In the genomic region with DNA sequence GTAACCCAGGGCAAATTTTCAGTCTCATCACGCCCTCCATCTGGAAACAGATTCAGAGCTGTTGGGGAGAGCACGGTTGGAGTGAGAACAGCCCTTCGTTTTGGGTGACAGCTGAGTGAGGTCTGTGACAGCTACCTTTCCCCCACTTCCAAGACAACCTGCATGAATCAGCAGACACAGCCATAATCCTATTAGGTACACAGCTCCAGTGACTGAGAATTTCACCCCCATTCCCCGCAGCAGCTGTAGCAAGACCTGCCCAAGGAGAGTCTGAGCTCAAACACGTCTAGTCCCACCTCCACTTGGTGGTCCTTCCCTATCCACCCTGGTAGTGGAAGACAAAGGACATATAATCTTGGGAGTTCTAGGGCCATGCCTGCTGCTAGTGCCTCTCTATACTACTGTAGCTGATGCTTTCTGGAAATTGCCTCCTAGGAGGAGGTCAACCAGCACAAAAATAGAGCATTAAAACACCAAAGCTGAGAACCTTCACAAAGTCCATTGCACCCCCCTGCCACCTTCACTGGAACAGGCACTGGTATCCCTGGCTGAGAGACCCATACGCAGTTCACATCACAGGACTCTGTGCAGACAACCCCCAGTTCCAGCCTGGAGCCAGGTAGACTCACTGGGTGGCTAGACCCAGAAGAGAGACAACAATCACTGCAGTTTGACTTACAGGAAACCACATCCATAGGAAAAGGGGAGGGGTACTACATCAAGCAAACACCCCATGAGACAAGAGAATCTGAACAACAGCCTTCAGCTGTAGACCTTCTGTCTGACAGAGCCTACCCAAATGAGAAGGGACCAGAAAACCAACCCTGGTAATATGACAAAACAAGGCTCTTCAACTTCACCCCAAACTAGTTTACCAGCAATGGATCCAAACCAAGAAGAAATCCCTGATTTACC, we compare ENCODE assay signal across 19 cellular contexts.
DNase-seq lines count a peak whose midpoint lies in the region; ATAC-seq and TF ChIP-seq lines count a peak whose summit lies in the region.
"Had no signal": no experiment of that assay in that cellular context is flagged by ENCODE, and none has a peak within 500 bp of the region (broad histone marks: within the 10 kb centered on the region; RNA-seq: fewer than 3 reads in every experiment).

No MANE protein-coding gene starts in this region.

- H3K36me3 Mint-ChIP-seq in GM23338 (ENCODE audit: low read depth): no peaks in the 10 kb centered on the region
- peaks cover 0 to 3% (median 3%) of the 10 kb centered on the region in 3 donors for H3K36me3 Mint-ChIP-seq in naive thymus-derived CD8-positive, alpha-beta T cell
- H3K36me3 Mint-ChIP-seq: CD14-positive monocyte had no signal

- no peak overlapping the region for H3K27ac Mint-ChIP-seq in GM23338
- H3K27ac Mint-ChIP-seq in naive thymus-derived CD8-positive, alpha-beta T cell: peak overlapping the region in 8 of 10 donors; percentile 4 to 92 (median 58)
- H3K27ac Mint-ChIP-seq: CD14-positive monocyte had no signal

- no peaks in the 10 kb centered on the region; the same call in 2 of the 3 replicates for H3K9me3 Mint-ChIP-seq in GM23338
- H3K9me3 Mint-ChIP-seq in naive thymus-derived CD8-positive, alpha-beta T cell: peaks cover 0 to 6% (median 0%) of the 10 kb centered on the region in 9 donors

- no peaks in the 10 kb centered on the region for H4K20me1 ChIP-seq in GM23338 (replicated peaks; ENCODE audit: insufficient read depth)

- H2AFZ ChIP-seq in GM23338: peak overlapping the region; percentile 61; the same call in 1 of the 2 replicates

- H3K4me1 Mint-ChIP-seq in GM23338: peaks cover 3% of the 10 kb centered on the region; the same call in 2 of the 3 replicates
- H3K4me1 Mint-ChIP-seq in naive thymus-derived CD8-positive, alpha-beta T cell: peaks cover 17 to 25% (median 22%) of the 10 kb centered on the region in 4 donors
- H3K4me1 Mint-ChIP-seq: CD14-positive monocyte had no signal

- H3K4me3 Mint-ChIP-seq in GM23338: no peak overlapping the region
- H3K4me3 Mint-ChIP-seq in naive thymus-derived CD8-positive, alpha-beta T cell: peak overlapping the region in 8 of 10 donors; percentile 3 to 81 (median 44)
- H3K4me3 Mint-ChIP-seq: CD14-positive monocyte had no signal

- H3K36me3 ChIP-seq in GM23338 (ENCODE audit: insufficient read depth) (no peaks in the 10 kb centered on the region), WERI-Rb-1 (no peaks in the 10 kb centered on the region)

- POLR2A ChIA-PET in naive thymus-derived CD8-positive, alpha-beta T cell (lab: Charles Lee): no interaction called here

- no peaks in the 10 kb centered on the region for H3K4me1 ChIP-seq in GM23338 (ENCODE audit: insufficient read depth)

- peak; percentile 30 to 75 for DNase-seq in NCI-H524 (lab: John Stamatoyannopoulos, UW)
- no peak for DNase-seq in NCI-H524 treated with DMSO at 0.1 percent for 48 hours (lab: John Stamatoyannopoulos, UW)
- no peak for DNase-seq in GM23338 (ENCODE audit: low spot score)
- peak; percentile 82 for DNase-seq in WERI-Rb-1
- DNase-seq in naive thymus-derived CD8-positive, alpha-beta T cell: peak in 4 of 10 donors; percentile 14 to 36 (median 20)
- DNase-seq in AG20443 (ENCODE audit: low spot score): no peak
- DNase-seq in NCI-H1105 (lab: John Stamatoyannopoulos, UW): no peak
- DNase-seq: DMS53, KG1, MV-4-11, NCI-H1417, NCI-H187 treated with DMSO at 0.1 percent for 48 hours, OCI-M1, SHP77, SK-N-SH had no signal

- H3K27me3 ChIP-seq in GM23338 (ENCODE audit: insufficient read depth): no peaks in the 10 kb centered on the region
- H3K27me3 ChIP-seq in WERI-Rb-1 (ENCODE audit: insufficient read depth, low read depth, severe bottlenecking): no peaks in the 10 kb centered on the region

- TF ChIP-seq CTCF in GM23338 (conservative IDR thresholded peaks at IDR 0.05; ENCODE audit: low read depth in 2 of 2) (no peak), WERI-Rb-1 (IDR thresholded peaks at IDR 0.05; ENCODE audit: low read depth, low read length) (no peak)

- ATAC-seq in GM23338 (no peak), GM21723 (IDR thresholded peaks at IDR 0.05; ENCODE audit: unreplicated experiment) (no peak)
- ATAC-seq in naive thymus-derived CD8-positive, alpha-beta T cell: peak; percentile 42 to 62
- ATAC-seq: HepG2 had no signal

- H3K4me3 ChIP-seq in GM23338 (no peak overlapping the region), WERI-Rb-1 (ENCODE audit: low read depth, low read length) (no peak overlapping the region)

- no peaks in the 10 kb centered on the region for H3K9me2 ChIP-seq in GM23338 (ENCODE audit: insufficient read depth)

- no peaks in the 10 kb centered on the region for H3F3A ChIP-seq in GM23338 (replicated peaks; ENCODE audit: low read depth)

- H3K79me2 ChIP-seq in GM23338 (replicated peaks; ENCODE audit: insufficient read depth): no peaks in the 10 kb centered on the region

- no peak overlapping the region for H3K4me2 ChIP-seq in GM23338
- H3K4me2 ChIP-seq: SK-N-SH had no signal

- no peak overlapping the region for H3K27ac ChIP-seq in GM23338 (ENCODE audit: low read depth)
- peak overlapping the region; percentile 64 for H3K27ac ChIP-seq in WERI-Rb-1
- H3K27ac ChIP-seq: 22Rv1 had no signal

- H3K27me3 Mint-ChIP-seq in GM23338 (ENCODE audit: insufficient read depth, low read depth, poor library complexity): no peaks in the 10 kb centered on the region
- H3K27me3 Mint-ChIP-seq in naive thymus-derived CD8-positive, alpha-beta T cell: no peaks in the 10 kb centered on the region

- peaks cover 3% of the 10 kb centered on the region for H3K9me3 ChIP-seq in WERI-Rb-1 (ENCODE audit: severe bottlenecking)
- H3K9me3 ChIP-seq: SK-N-SH had no signal

TF ChIP-seq in GM23338, 12 proteins besides CTCF, POLR2A, EP300 and RAD21 (continues in another document):
- TF ChIP-seq, protein P1, sequence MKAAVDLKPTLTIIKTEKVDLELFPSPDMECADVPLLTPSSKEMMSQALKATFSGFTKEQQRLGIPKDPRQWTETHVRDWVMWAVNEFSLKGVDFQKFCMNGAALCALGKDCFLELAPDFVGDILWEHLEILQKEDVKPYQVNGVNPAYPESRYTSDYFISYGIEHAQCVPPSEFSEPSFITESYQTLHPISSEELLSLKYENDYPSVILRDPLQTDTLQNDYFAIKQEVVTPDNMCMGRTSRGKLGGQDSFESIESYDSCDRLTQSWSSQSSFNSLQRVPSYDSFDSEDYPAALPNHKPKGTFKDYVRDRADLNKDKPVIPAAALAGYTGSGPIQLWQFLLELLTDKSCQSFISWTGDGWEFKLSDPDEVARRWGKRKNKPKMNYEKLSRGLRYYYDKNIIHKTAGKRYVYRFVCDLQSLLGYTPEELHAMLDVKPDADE (IDR thresholded peaks at IDR 0.05): no peak
- TF ChIP-seq POLR2AphosphoS5 (IDR thresholded peaks at IDR 0.05; ENCODE audit: low read depth) (no peak), NANOG (IDR thresholded peaks at IDR 0.05; ENCODE audit: borderline replicate concordance) (no peak), CREB1 (CRISPR knock-in tag; IDR thresholded peaks at IDR 0.05; ENCODE audit: low read depth) (no peak), ZNF331 (CRISPR knock-in tag; IDR thresholded peaks at IDR 0.05; ENCODE audit: low read depth) (no peak), EZH2 (IDR thresholded peaks at IDR 0.05; ENCODE audit: low read depth, unreplicated experiment) (no peak), JUNB (IDR thresholded peaks at IDR 0.05; ENCODE audit: unreplicated experiment) (no peak), ZNF114 (CRISPR knock-in tag; IDR thresholded peaks at IDR 0.05) (no peak)
- TF ChIP-seq, protein P2, sequence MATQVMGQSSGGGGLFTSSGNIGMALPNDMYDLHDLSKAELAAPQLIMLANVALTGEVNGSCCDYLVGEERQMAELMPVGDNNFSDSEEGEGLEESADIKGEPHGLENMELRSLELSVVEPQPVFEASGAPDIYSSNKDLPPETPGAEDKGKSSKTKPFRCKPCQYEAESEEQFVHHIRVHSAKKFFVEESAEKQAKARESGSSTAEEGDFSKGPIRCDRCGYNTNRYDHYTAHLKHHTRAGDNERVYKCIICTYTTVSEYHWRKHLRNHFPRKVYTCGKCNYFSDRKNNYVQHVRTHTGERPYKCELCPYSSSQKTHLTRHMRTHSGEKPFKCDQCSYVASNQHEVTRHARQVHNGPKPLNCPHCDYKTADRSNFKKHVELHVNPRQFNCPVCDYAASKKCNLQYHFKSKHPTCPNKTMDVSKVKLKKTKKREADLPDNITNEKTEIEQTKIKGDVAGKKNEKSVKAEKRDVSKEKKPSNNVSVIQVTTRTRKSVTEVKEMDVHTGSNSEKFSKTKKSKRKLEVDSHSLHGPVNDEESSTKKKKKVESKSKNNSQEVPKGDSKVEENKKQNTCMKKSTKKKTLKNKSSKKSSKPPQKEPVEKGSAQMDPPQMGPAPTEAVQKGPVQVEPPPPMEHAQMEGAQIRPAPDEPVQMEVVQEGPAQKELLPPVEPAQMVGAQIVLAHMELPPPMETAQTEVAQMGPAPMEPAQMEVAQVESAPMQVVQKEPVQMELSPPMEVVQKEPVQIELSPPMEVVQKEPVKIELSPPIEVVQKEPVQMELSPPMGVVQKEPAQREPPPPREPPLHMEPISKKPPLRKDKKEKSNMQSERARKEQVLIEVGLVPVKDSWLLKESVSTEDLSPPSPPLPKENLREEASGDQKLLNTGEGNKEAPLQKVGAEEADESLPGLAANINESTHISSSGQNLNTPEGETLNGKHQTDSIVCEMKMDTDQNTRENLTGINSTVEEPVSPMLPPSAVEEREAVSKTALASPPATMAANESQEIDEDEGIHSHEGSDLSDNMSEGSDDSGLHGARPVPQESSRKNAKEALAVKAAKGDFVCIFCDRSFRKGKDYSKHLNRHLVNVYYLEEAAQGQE (IDR thresholded peaks at IDR 0.05; ENCODE audit: unreplicated experiment): no peak

Comparison
In these comparisons a context has a peak if more than half of its experiments do, and no peak if none do; other contexts are left out.
1. DNase-seq: peak in NCI-H524 (2 of 2) and WERI-Rb-1 (single experiment); none in NCI-H524 treated with DMSO at 0.1 percent for 48 hours (single experiment), GM23338 (single experiment), AG20443 (single experiment) and NCI-H1105 (single experiment).
2. ATAC-seq: peak in naive thymus-derived CD8-positive, alpha-beta T cell (2 of 2); none in GM23338 (single experiment) and GM21723 (single experiment).